ENCODE assay signal across 8 cellular contexts in the genomic region with DNA sequence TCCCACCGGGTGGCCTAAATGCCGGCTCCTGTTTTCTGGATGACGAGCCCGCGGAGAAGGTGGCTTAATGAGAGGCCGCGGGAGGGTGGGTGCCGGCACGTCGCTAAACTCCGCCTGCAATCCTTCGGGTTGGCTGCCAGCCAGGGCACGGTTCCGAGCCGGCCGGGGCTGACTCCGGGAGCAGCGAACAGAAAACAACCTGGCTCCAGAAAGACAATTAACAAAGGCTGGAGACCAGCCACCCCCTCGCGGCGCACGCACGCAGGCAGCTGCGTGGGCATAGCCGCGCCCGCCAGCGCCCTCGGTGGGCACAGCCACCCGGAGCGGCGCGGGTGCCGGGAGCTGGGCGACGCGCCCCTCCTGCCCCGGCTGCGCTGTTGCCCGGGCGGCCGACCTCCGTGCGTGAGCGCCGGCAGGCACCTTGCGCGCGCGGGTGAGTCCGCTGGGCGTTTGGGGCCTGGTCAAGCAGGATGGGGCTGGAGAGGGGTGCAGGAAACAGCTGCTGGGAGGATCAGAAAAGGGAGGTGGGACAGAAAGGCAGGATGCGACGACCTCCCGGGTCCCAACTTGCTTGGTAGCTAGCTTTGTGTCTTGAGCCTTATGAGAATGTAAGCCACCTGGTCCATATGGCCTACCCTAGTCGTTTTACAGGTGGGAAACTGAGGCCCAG. TPM values are rescaled to one million over a fixed set of nuclear protein-coding genes. Genes with fewer than 3 reads are reported as not detected.
DNase-seq lines count a peak whose midpoint lies in the region; ATAC-seq, FAIRE-seq and TF ChIP-seq lines count a peak whose summit lies in the region.

Gene ARHGEF37 (plus strand): TSS at position 307 of the 670 bp plus-strand sequence. CDS start 16,272 bp downstream, outside the sequence.

- TF ChIP-seq POLR2A in GM12892 (IDR thresholded peaks at IDR 0.05; ENCODE audit: low read depth, low read length): no peak

- no peaks in the 10 kb centered on the region for H3K27me3 ChIP-seq in lung (ENCODE audit: control insufficient read depth, insufficient read depth)

- TF ChIP-seq CTCF in lung (IDR thresholded peaks at IDR 0.05; ENCODE audit: control extremely low read depth, extremely low read depth): no peak

- no peaks in the 10 kb centered on the region for H3K36me3 ChIP-seq in lung (ENCODE audit: control insufficient read depth in 2 of 2, insufficient read depth in 2 of 2, low read length in 2 of 2)

- FAIRE-seq in GM12892 (lab: Jason Lieb, UNC): no peak

- H3K27ac ChIP-seq in lung (ENCODE audit: low read depth in 1 of 2, low read length in 1 of 2): peak within 1 kb of the TSS; percentile 84 to 97

- peaks cover 5 to 14% of the 10 kb centered on the region in 2 donors for H3K4me1 ChIP-seq in lung (ENCODE audit: control insufficient read depth in 2 of 2, insufficient read depth in 2 of 2, low read length in 2 of 2)

- peak within 1 kb of the TSS; percentile 45 for H3K4me3 ChIP-seq in lung

- WGBS in lung, 2 donors: 1 to 2% methylated on average over 56 of the region's 56 CpGs

- peak; percentile 78 for ATAC-seq in lung (ENCODE audit: insufficient read depth, low FRiP score)

- no peaks in the 10 kb centered on the region for H3K9me3 ChIP-seq in lung (ENCODE audit: control insufficient read depth in 2 of 2, insufficient read depth in 1 of 2, low read length in 1 of 2)

- DNase-seq in EL (peak; percentile 61), NCI-H2029 (lab: John Stamatoyannopoulos, UW) (peak; percentile 68), lung (ENCODE audit: low spot score) (peak; percentile 80), GM12892 (ENCODE audit: insufficient read length) (no peak), SKM-1 treated with dmso at 0.1 percent for 144 hours (lab: John Stamatoyannopoulos, UW; ENCODE audit: unreplicated experiment) (no peak)
- peak; percentile 64 to 69 for DNase-seq in activated CD4-positive, alpha-beta T cell treated with anti-CD3 and anti-CD28 coated beads, Interleukin-2, amount 50 U/mL, for 48 hours
- DNase-seq in effector CD8-positive, alpha-beta T cell (lab: John Stamatoyannopoulos, UW): peak; percentile 14
- peak; percentile 59 for DNase-seq in stimulated activated CD4-positive, alpha-beta T cell treated with anti-CD3 and anti-CD28 coated beads, Interleukin-4, amount 100 ng/mL, for 1 hour

RNA-seq across cellular contexts. Expression of gene ARHGEF37, which starts in this region (rescaled TPM):
- 1 to 10 TPM; 4.5 to 9.1 TPM for total RNA-seq in lung
- 1 to 10 TPM; 2.2 to 2.8 TPM for polyA plus RNA-seq in lung
- polyA plus RNA-seq in GM12892 (2012; ENCODE audit: missing spikeins): 0.61 TPM

Comparison
In these comparisons a context has a peak if more than half of its experiments do, and no peak if none do; other contexts are left out.
1. DNase-seq: peak in EL (single experiment), NCI-H2029 (single experiment), activated CD4-positive, alpha-beta T cell treated with anti-CD3 and anti-CD28 coated beads, Interleukin-2, amount 50 U/mL, for 48 hours (2 of 2), effector CD8-positive, alpha-beta T cell (single experiment), lung (single experiment) and stimulated activated CD4-positive, alpha-beta T cell treated with anti-CD3 and anti-CD28 coated beads, Interleukin-4, amount 100 ng/mL, for 1 hour (single experiment); none in GM12892 (single experiment) and SKM-1 treated with dmso at 0.1 percent for 144 hours (single experiment).